In genomic region chr1:161013591-161014513, GRCh38 we compare ENCODE assay signal across 8 cellular contexts. TPM values are rescaled to one million over a fixed set of nuclear protein-coding genes. Genes with fewer than 3 reads are reported as not detected.
DNase-seq lines count a peak whose midpoint lies in the region; ATAC-seq, FAIRE-seq and TF ChIP-seq lines count a peak whose summit lies in the region.

No MANE protein-coding gene starts in this region.

- TF ChIP-seq POLR2A in gastroesophageal sphincter (IDR thresholded peaks at IDR 0.05): peak in 1 of 2 donors; percentile 12
- TF ChIP-seq POLR2A in tibial nerve (IDR thresholded peaks at IDR 0.05): peak in 1 of 2 donors; percentile 23

- WGBS in gastroesophageal sphincter (ENCODE audit: low coverage in 1 of 2), 2 donors: 47 to 50% methylated on average over 12 to 13 of the region's 15 CpGs
- WGBS in pancreas, 2 donors: 9 to 10% methylated on average over 15 of the region's 15 CpGs
- 50 to 53% methylated on average over 15 of the region's 15 CpGs for WGBS in tibial nerve, 2 donors

- H4K20me1 ChIP-seq in OCI-LY3 (ENCODE audit: insufficient read depth, low read length): no peaks in the 10 kb centered on the region

- no peaks in the 10 kb centered on the region for H3K27me3 Mint-ChIP-seq in activated T-helper 1 cell treated with anti-CD3 and anti-CD28 coated beads, Interleukin-12 subunit alpha, Interleukin-12 subunit beta, Interleukin-2, Interleukin-4 antibody, amounts not matched to agents 30 ng/mL and 10 ng/mL and 1 ng/mL, durations not matched to agents 14 hours and 24 hours and 36 hours (ENCODE audit: insufficient read depth)

- peak overlapping the region; percentile 81 for H3K4me3 Mint-ChIP-seq in activated T-helper 1 cell treated with anti-CD3 and anti-CD28 coated beads, Interleukin-12 subunit alpha, Interleukin-12 subunit beta, Interleukin-2, Interleukin-4 antibody, amounts not matched to agents 30 ng/mL and 10 ng/mL and 1 ng/mL, durations not matched to agents 14 hours and 24 hours and 36 hours

- H3K4me1 ChIP-seq in OCI-LY3 (ENCODE audit: low read length) (peaks cover 14% of the 10 kb centered on the region), gastroesophageal sphincter (peaks cover 0 to 6% (median 0%) of the 10 kb centered on the region in 3 donors), pancreas (peaks cover 22 to 50% (median 26%) of the 10 kb centered on the region in 3 donors), tibial nerve (peaks cover 0 to 12% (median 0%) of the 10 kb centered on the region in 4 donors)

- peaks cover 9% of the 10 kb centered on the region for H3K27me3 ChIP-seq in OCI-LY3 (ENCODE audit: low read depth, low read length)
- no peaks in the 10 kb centered on the region for H3K27me3 ChIP-seq in gastroesophageal sphincter
- no peaks in the 10 kb centered on the region for H3K27me3 ChIP-seq in pancreas
- H3K27me3 ChIP-seq in tibial nerve: peaks cover 0 to 10% of the 10 kb centered on the region in 2 donors

- H3K9me3 ChIP-seq in OCI-LY3 (ENCODE audit: insufficient read depth, low read length) (no peaks in the 10 kb centered on the region), gastroesophageal sphincter (no peaks in the 10 kb centered on the region), pancreas (no peaks in the 10 kb centered on the region), tibial nerve (no peaks in the 10 kb centered on the region)

- peak overlapping the region; percentile 96 for H3K27ac Mint-ChIP-seq in activated T-helper 1 cell treated with anti-CD3 and anti-CD28 coated beads, Interleukin-12 subunit alpha, Interleukin-12 subunit beta, Interleukin-2, Interleukin-4 antibody, amounts not matched to agents 30 ng/mL and 10 ng/mL and 1 ng/mL, durations not matched to agents 14 hours and 24 hours and 36 hours

- peaks cover 6% of the 10 kb centered on the region for H3K36me3 Mint-ChIP-seq in activated T-helper 1 cell treated with anti-CD3 and anti-CD28 coated beads, Interleukin-12 subunit alpha, Interleukin-12 subunit beta, Interleukin-2, Interleukin-4 antibody, amounts not matched to agents 30 ng/mL and 10 ng/mL and 1 ng/mL, durations not matched to agents 14 hours and 24 hours and 36 hours (ENCODE audit: low read depth)

- TF ChIP-seq CTCF in OCI-LY3 (IDR thresholded peaks at IDR 0.05; ENCODE audit: low read depth, low read length): no peak
- no peak for TF ChIP-seq CTCF in gastroesophageal sphincter (IDR thresholded peaks at IDR 0.05)
- no peak for TF ChIP-seq CTCF in pancreas (IDR thresholded peaks at IDR 0.05)
- TF ChIP-seq CTCF in tibial nerve (IDR thresholded peaks at IDR 0.05): no peak

- H2AFZ ChIP-seq in OCI-LY3 (ENCODE audit: low read depth, low read length): peak overlapping the region; percentile 99

- no peak for TF ChIP-seq EP300 in gastroesophageal sphincter (IDR thresholded peaks at IDR 0.05)
- TF ChIP-seq EP300 in tibial nerve (IDR thresholded peaks at IDR 0.05): peak; percentile 57 to 90

- peak; percentile 61 for DNase-seq in activated T-helper 1 cell treated with anti-CD3 and anti-CD28 coated beads, Interleukin-12 subunit alpha, Interleukin-12 subunit beta, Interleukin-2, Interleukin-4 antibody, amounts not matched to agents 30 ng/mL and 10 ng/mL and 1 ng/mL, durations not matched to agents 14 hours and 24 hours and 36 hours (ENCODE audit: low spot score)
- DNase-seq in pancreas (peak; percentile 75 to 86 (median 84)), tibial nerve (ENCODE audit: low spot score in 2 of 2) (peak; percentile 49 to 78), NCI-H128 (lab: John Stamatoyannopoulos, UW; ENCODE audit: unreplicated experiment) (no peak)

- peak overlapping the region; percentile 30 for H3K27ac ChIP-seq in OCI-LY3 (ENCODE audit: low read length)
- H3K27ac ChIP-seq in gastroesophageal sphincter: peak overlapping the region; percentile 40 to 81 (median 72)
- H3K27ac ChIP-seq in pancreas: peak overlapping the region; percentile 66 to 94 (median 81)
- H3K27ac ChIP-seq in tibial nerve: peak overlapping the region in 3 of 4 donors; percentile 78 to 83 (median 80)

- intact Hi-C loops in activated T-helper 1 cell treated with anti-CD3 and anti-CD28 coated beads, Interleukin-12 subunit alpha, Interleukin-12 subunit beta, Interleukin-2, Interleukin-4 antibody, amounts not matched to agents 30 ng/mL and 10 ng/mL and 1 ng/mL, durations not matched to agents 14 hours and 24 hours and 36 hours (cut with micrococcal nuclease): loop anchor here (1.0 kb wide), 1 partner anchor 7 kb away; the partner anchor contains the start of gene F11R
- intact Hi-C loops in pancreas (cut with DNase I): no loop called here

- H3K9me3 Mint-ChIP-seq in activated T-helper 1 cell treated with anti-CD3 and anti-CD28 coated beads, Interleukin-12 subunit alpha, Interleukin-12 subunit beta, Interleukin-2, Interleukin-4 antibody, amounts not matched to agents 30 ng/mL and 10 ng/mL and 1 ng/mL, durations not matched to agents 14 hours and 24 hours and 36 hours: no peaks in the 10 kb centered on the region

- ATAC-seq in GM18867 (IDR thresholded peaks at IDR 0.05; ENCODE audit: unreplicated experiment) (peak; percentile 86), HG03045 (IDR thresholded peaks at IDR 0.05; ENCODE audit: unreplicated experiment) (peak; percentile 84), gastroesophageal sphincter (peak; percentile 93), pancreas (peak; percentile 90 to 94 (median 92))

- no peaks in the 10 kb centered on the region for H3K36me3 ChIP-seq in OCI-LY3 (replicated peaks; ENCODE audit: low read depth, low read length)
- no peaks in the 10 kb centered on the region for H3K36me3 ChIP-seq in gastroesophageal sphincter
- H3K36me3 ChIP-seq in pancreas: no peaks in the 10 kb centered on the region
- no peaks in the 10 kb centered on the region for H3K36me3 ChIP-seq in tibial nerve

- H3K79me2 ChIP-seq in OCI-LY3 (ENCODE audit: low read length): no peaks in the 10 kb centered on the region

- H3K4me3 ChIP-seq in OCI-LY3 (ENCODE audit: low read length): peak overlapping the region; percentile 71
- peak overlapping the region in 1 of 2 donors; percentile 22 for H3K4me3 ChIP-seq in gastroesophageal sphincter
- H3K4me3 ChIP-seq in pancreas: peak overlapping the region in 2 of 4 donors; percentile 7 to 29
- peak overlapping the region in 2 of 4 donors; percentile 10 to 21 for H3K4me3 ChIP-seq in tibial nerve

- H3K9ac ChIP-seq in OCI-LY3 (ENCODE audit: low read length): peak overlapping the region; percentile 59

- peak overlapping the region; percentile 93 for H3K4me2 ChIP-seq in OCI-LY3 (ENCODE audit: low read length)

- H3K4me1 Mint-ChIP-seq in activated T-helper 1 cell treated with anti-CD3 and anti-CD28 coated beads, Interleukin-12 subunit alpha, Interleukin-12 subunit beta, Interleukin-2, Interleukin-4 antibody, amounts not matched to agents 30 ng/mL and 10 ng/mL and 1 ng/mL, durations not matched to agents 14 hours and 24 hours and 36 hours (ENCODE audit: low read depth): peaks cover 33% of the 10 kb centered on the region

- FAIRE-seq in pancreas (lab: Jason Lieb, UNC): no peak

RNA-seq across cellular contexts. Expression of gene F11R, which starts 7.1 kb away (rescaled TPM):
- 11.9 and 13.5 TPM in 2 replicates for total RNA-seq in activated T-helper 1 cell treated with anti-CD3 and anti-CD28 coated beads, Interleukin-12 subunit alpha, Interleukin-12 subunit beta, Interleukin-2, Interleukin-4 antibody, amounts not matched to agents 30 ng/mL and 10 ng/mL and 1 ng/mL, durations not matched to agents 14 hours and 24 hours and 36 hours
- total RNA-seq in gastroesophageal sphincter (10 to 100 TPM in 1 of 4 donors, 1 to 10 TPM in 3; 4.5 to 28.2 (median 9.9) TPM), pancreas (10 to 100 TPM; 30.0 to 59.5 (median 38.2) TPM), tibial nerve (10 to 100 TPM in 3 of 4 donors, 1 to 10 TPM in 1; 6.9 to 23.1 (median 14.9) TPM)
- 10 to 100 TPM; 22.7 to 23.6 TPM for polyA plus RNA-seq in pancreas

RNA-seq across cellular contexts. Expression of gene TSTD1, which starts 24.9 kb away (rescaled TPM):
- 40.5 and 43.3 TPM in 2 replicates for total RNA-seq in activated T-helper 1 cell treated with anti-CD3 and anti-CD28 coated beads, Interleukin-12 subunit alpha, Interleukin-12 subunit beta, Interleukin-2, Interleukin-4 antibody, amounts not matched to agents 30 ng/mL and 10 ng/mL and 1 ng/mL, durations not matched to agents 14 hours and 24 hours and 36 hours
- total RNA-seq in gastroesophageal sphincter (10 to 100 TPM; 18.1 to 52.1 (median 29.4) TPM), pancreas (10 to 100 TPM; 24.8 to 43.8 (median 32.1) TPM), tibial nerve (10 to 100 TPM; 15.7 to 46.9 (median 37.4) TPM)
- 100 to 1,000 TPM in 1 of 2 donors, 10 to 100 TPM in 1; 69.0 to 131 TPM for polyA plus RNA-seq in pancreas

RNA-seq across cellular contexts. Expression of gene USF1, which starts 31.9 kb away (rescaled TPM):
- 50.6 and 51.5 TPM in 2 replicates for total RNA-seq in activated T-helper 1 cell treated with anti-CD3 and anti-CD28 coated beads, Interleukin-12 subunit alpha, Interleukin-12 subunit beta, Interleukin-2, Interleukin-4 antibody, amounts not matched to agents 30 ng/mL and 10 ng/mL and 1 ng/mL, durations not matched to agents 14 hours and 24 hours and 36 hours
- total RNA-seq in gastroesophageal sphincter: 10 to 100 TPM; 50.9 to 79.4 (median 60.5) TPM
- total RNA-seq in pancreas: 10 to 100 TPM; 15.8 to 33.2 (median 21.7) TPM
- 100 to 1,000 TPM in 1 of 2 donors, 10 to 100 TPM in 1; 89.4 to 118 TPM for polyA plus RNA-seq in pancreas
- total RNA-seq in tibial nerve: 10 to 100 TPM; 59.4 to 66.1 (median 62.9) TPM

RNA-seq across cellular contexts. Expression of gene ARHGAP30, which starts 55.8 kb away (rescaled TPM):
- 149 and 151 TPM in 2 replicates for total RNA-seq in activated T-helper 1 cell treated with anti-CD3 and anti-CD28 coated beads, Interleukin-12 subunit alpha, Interleukin-12 subunit beta, Interleukin-2, Interleukin-4 antibody, amounts not matched to agents 30 ng/mL and 10 ng/mL and 1 ng/mL, durations not matched to agents 14 hours and 24 hours and 36 hours
- 10 to 100 TPM in 1 of 4 donors, 1 to 10 TPM in 3; 1.9 to 11.6 (median 4.4) TPM for total RNA-seq in gastroesophageal sphincter
- total RNA-seq in pancreas: 1 to 10 TPM in 4 of 6 donors, under 1 TPM in 2; 0.43 to 9.1 (median 1.9) TPM
- polyA plus RNA-seq in pancreas: 1 to 10 TPM in 1 of 2 donors, under 1 TPM in 1; 0.70 to 2.0 TPM
- total RNA-seq in tibial nerve: 10 to 100 TPM in 2 of 4 donors, 1 to 10 TPM in 2; 6.1 to 14.1 (median 10.2) TPM

RNA-seq across cellular contexts. Expression of gene ITLN2, which starts 59.2 kb away (rescaled TPM):
- not detected in 2 replicates for total RNA-seq in activated T-helper 1 cell treated with anti-CD3 and anti-CD28 coated beads, Interleukin-12 subunit alpha, Interleukin-12 subunit beta, Interleukin-2, Interleukin-4 antibody, amounts not matched to agents 30 ng/mL and 10 ng/mL and 1 ng/mL, durations not matched to agents 14 hours and 24 hours and 36 hours
- not detected for total RNA-seq in gastroesophageal sphincter
- total RNA-seq in pancreas: not detected
- under 1 TPM in 1 of 2 donors, not detected in 1; 0.19 TPM for polyA plus RNA-seq in pancreas
- not detected for total RNA-seq in tibial nerve

Comparison
In these comparisons a context has a peak if more than half of its experiments do, and no peak if none do; other contexts are left out.
1. H3K27ac ChIP-seq: peak in every context shown above with its lines; median percentile 81 in pancreas; 80 in tibial nerve; 72 in gastroesophageal sphincter; 30 in OCI-LY3.